Comparison of ENCODE assay signal across 9 cellular contexts in genomic region chr13:99979453-99980200, GRCh38. TPM values are rescaled to one million over a fixed set of nuclear protein-coding genes. Genes with fewer than 3 reads are reported as not detected.
DNase-seq lines count a peak whose midpoint lies in the region; ATAC-seq and TF ChIP-seq lines count a peak whose summit lies in the region.
"Had no signal": no experiment of that assay in that cellular context is flagged by ENCODE, and none has a peak within 500 bp of the region (broad histone marks: within the 10 kb centered on the region; RNA-seq: fewer than 3 reads in every experiment).

No MANE protein-coding gene starts in this region.

- TF ChIP-seq RAD21 in neural cell (conservative IDR thresholded peaks at IDR 0.05) = no peak

- H3K27me3 Mint-ChIP-seq in CD4-positive, alpha-beta memory T cell = peaks cover 58 to 60% of the 10 kb centered on the region in 2 donors
- H3K27me3 Mint-ChIP-seq in IgD-negative memory B cell = peaks cover 64% of the 10 kb centered on the region

- peak overlapping the region; percentile 59 for H3K4me2 ChIP-seq in neural cell (ENCODE audit: low read length)

- no peaks in the 10 kb centered on the region for H3K9me3 ChIP-seq in CD4-positive, alpha-beta memory T cell (ENCODE audit: control insufficient read depth in 1 of 2, low read length in 2 of 2)
- no peaks in the 10 kb centered on the region for H3K9me3 ChIP-seq in neural cell (ENCODE audit: low read length)

- H3K4me1 Mint-ChIP-seq in CD4-positive, alpha-beta memory T cell = peaks cover 4 to 35% (median 16%) of the 10 kb centered on the region in 4 donors
- peaks cover 0 to 13% (median 3%) of the 10 kb centered on the region in 3 donors for H3K4me1 Mint-ChIP-seq in IgD-negative memory B cell

- no peaks in the 10 kb centered on the region for H3K9me2 ChIP-seq in neural cell (ENCODE audit: insufficient read depth, low read length)

- ATAC-seq in HG02642 (IDR thresholded peaks at IDR 0.05; ENCODE audit: poor library complexity, unreplicated experiment) = no peak

- peaks cover 37% of the 10 kb centered on the region for H3K4me1 ChIP-seq in CD4-positive, alpha-beta memory T cell (ENCODE audit: insufficient read depth, low read length)

- peaks cover 0 to 57% (median 31%) of the 10 kb centered on the region in 8 donors for H3K9me3 Mint-ChIP-seq in CD4-positive, alpha-beta memory T cell
- H3K9me3 Mint-ChIP-seq in IgD-negative memory B cell = peaks cover 0 to 23% (median 5%) of the 10 kb centered on the region in 3 donors

- POLR2A ChIA-PET in CD4-positive, alpha-beta memory T cell (lab: Charles Lee; ENCODE audit: partially characterized antibody) = interaction anchor here (1.8 kb wide), 1 partner anchor 9 kb away, joined by 8 read pairs; no protein-coding TSS in a partner anchor

- H4K20me1 ChIP-seq in neural cell (ENCODE audit: insufficient read depth) = peaks cover 20% of the 10 kb centered on the region

- peaks cover 75% of the 10 kb centered on the region for H3K79me2 ChIP-seq in neural cell (replicated peaks; ENCODE audit: insufficient read depth, low read length)

- peak overlapping the region in 5 of 8 donors; percentile 13 to 68 (median 34) for H3K4me3 Mint-ChIP-seq in CD4-positive, alpha-beta memory T cell
- H3K4me3 Mint-ChIP-seq in IgD-negative memory B cell = peak overlapping the region; percentile 53 to 89 (median 68)

- H3K27ac Mint-ChIP-seq in CD4-positive, alpha-beta memory T cell = peak overlapping the region in 3 of 7 donors; percentile 23 to 90 (median 35)
- H3K27ac Mint-ChIP-seq in IgD-negative memory B cell = peak overlapping the region in 1 of 3 donors; percentile 99

- H3K9ac ChIP-seq in neural cell (ENCODE audit: low read length) = peak overlapping the region; percentile 66

- CTCF ChIA-PET in CD4-positive, alpha-beta memory T cell (lab: Charles Lee; ENCODE audit: partially characterized antibody) = no interaction called here

- no peak overlapping the region for H3K4me3 ChIP-seq in CD4-positive, alpha-beta memory T cell (ENCODE audit: low read length in 2 of 2)
- peak overlapping the region; percentile 68 for H3K4me3 ChIP-seq in neural cell (ENCODE audit: low read length)

- H2AFZ ChIP-seq in neural cell (ENCODE audit: low read depth, low read length) = no peak overlapping the region

- intact Hi-C loops in CD4-positive, alpha-beta memory T cell (cut with micrococcal nuclease) = loop anchor here (5.0 kb wide), 1 partner anchor 322 kb away; no protein-coding TSS in a partner anchor

- no peaks in the 10 kb centered on the region for H3K36me3 ChIP-seq in CD4-positive, alpha-beta memory T cell (ENCODE audit: insufficient read depth, low read length)
- no peaks in the 10 kb centered on the region for H3K36me3 ChIP-seq in neural cell (ENCODE audit: insufficient read depth, low read length)

- H3K27ac ChIP-seq in CD4-positive, alpha-beta memory T cell (ENCODE audit: low read depth, low read length) = no peak overlapping the region
- H3K27ac ChIP-seq in caudate nucleus (ENCODE audit: low read depth, low read length) (peak overlapping the region; percentile 67), neural cell (ENCODE audit: low read length) (peak overlapping the region; percentile 37)

- TF ChIP-seq CTCF in neural cell (IDR thresholded peaks at IDR 0.05; ENCODE audit: poor library complexity, severe bottlenecking) = no peak
- no peak for TF ChIP-seq CTCF in GM10266 (IDR thresholded peaks at IDR 0.05; ENCODE audit: control insufficient read depth, insufficient read depth, low read depth, missing control alignments)

- no peak for TF ChIP-seq EP300 in neural cell (conservative IDR thresholded peaks at IDR 0.05; ENCODE audit: poor library complexity, severe bottlenecking)

- H3K36me3 Mint-ChIP-seq in CD4-positive, alpha-beta memory T cell = peaks cover 0 to 5% of the 10 kb centered on the region in 2 donors
- H3K36me3 Mint-ChIP-seq in IgD-negative memory B cell = no peaks in the 10 kb centered on the region

- DNase-seq in CD4-positive, alpha-beta memory T cell = peak in 1 of 5 donors; percentile 34
- peak in 1 of 61 donors; percentile 62 for DNase-seq in caudate nucleus (lab: John Stamatoyannopoulos, UW)
- DNase-seq in NCI-H1105 (lab: John Stamatoyannopoulos, UW) = no peak
- no peak for DNase-seq in GM10266 (ENCODE audit: extremely low spot score)
- no peak for DNase-seq in iPS-NIHi11 (ENCODE audit: low spot score)

- H3F3A ChIP-seq in neural cell (ENCODE audit: insufficient read depth, low read length, poor library complexity, severe bottlenecking) = peaks cover 2% of the 10 kb centered on the region

- H3K27me3 ChIP-seq in CD4-positive, alpha-beta memory T cell (ENCODE audit: insufficient read depth, low read length) = peaks cover 79% of the 10 kb centered on the region
- H3K27me3 ChIP-seq in neural cell (ENCODE audit: insufficient read depth, low read depth, low read length) = peaks cover 46% of the 10 kb centered on the region

TF ChIP-seq in neural cell, 6 proteins besides CTCF, POLR2A, EP300 and RAD21:
- TF ChIP-seq REST (IDR thresholded peaks at IDR 0.05; ENCODE audit: borderline replicate concordance) (no peak), EZH2 (IDR thresholded peaks at IDR 0.05; ENCODE audit: borderline replicate concordance, insufficient read depth, low read length, poor library complexity, severe bottlenecking) (no peak), POLR2AphosphoS5 (IDR thresholded peaks at IDR 0.05) (no peak), MXI1 (conservative IDR thresholded peaks at IDR 0.05; ENCODE audit: poor library complexity, severe bottlenecking) (no peak), SMC3 (conservative IDR thresholded peaks at IDR 0.05; ENCODE audit: poor library complexity) (no peak), TAF1 (IDR thresholded peaks at IDR 0.05; ENCODE audit: low read depth) (no peak)

RNA-seq across cellular contexts. Expression of gene ZIC2, which starts 2.0 kb away (rescaled TPM):
- not detected for total RNA-seq in CD4-positive, alpha-beta memory T cell
- polyA plus RNA-seq in CD4-positive, alpha-beta memory T cell = not detected
- polyA plus RNA-seq in IgD-negative memory B cell (not detected), neural cell (10.6 and 13.8 TPM in 2 replicates)
- 16.1 and 17.2 TPM in 2 replicates for polyA minus RNA-seq in neural cell

RNA-seq across cellular contexts. Expression of gene ZIC5, which starts 8.1 kb away (rescaled TPM):
- total RNA-seq in CD4-positive, alpha-beta memory T cell = not detected
- not detected for polyA plus RNA-seq in CD4-positive, alpha-beta memory T cell
- polyA plus RNA-seq in IgD-negative memory B cell = not detected
- polyA plus RNA-seq in neural cell = 0.94 and 0.98 TPM in 2 replicates
- 1.9 and 2.7 TPM in 2 replicates for polyA minus RNA-seq in neural cell
- total RNA-seq: T-helper 1 cell treated with Interleukin-12 subunit alpha and Interleukin-12 subunit beta and Interleukin-4 antibody, amounts not matched to agents 30 ng/mL and 1 ng/mL, for 36 hours had no signal

Comparison
In these comparisons a context has a peak if more than half of its experiments do, and no peak if none do; other contexts are left out.
1. RNA of gene ZIC2, which starts 2.0 kb away (polyA plus RNA-seq): 10.6 to 13.8 TPM in neural cell; not detected in CD4-positive, alpha-beta memory T cell and not detected in IgD-negative memory B cell (single experiment); every median in the first group is over 10 times any median in the second.